8 cellular contexts compared by ENCODE assay signal in genomic region chr2:38603402-38604265, GRCh38.
A peak's percentile ranks its signal among the peaks of the same experiment; 100 is the strongest.
DNase-seq lines count a peak whose midpoint lies in the region; ATAC-seq and TF ChIP-seq lines count a peak whose summit lies in the region.

No MANE protein-coding gene starts in this region.

- peak; percentile 36 for ATAC-seq in HG02943 (IDR thresholded peaks at IDR 0.05; ENCODE audit: low read depth, unreplicated experiment)

- peak; percentile 93 for TF ChIP-seq CTCF in GM10266 (IDR thresholded peaks at IDR 0.05; ENCODE audit: control insufficient read depth, insufficient read depth, low read depth, missing control alignments)
- peak; percentile 95 for TF ChIP-seq CTCF in brain microvascular endothelial cell (IDR thresholded peaks at IDR 0.05; ENCODE audit: low read depth, low read length, missing control alignments)

- in situ Hi-C loops in brain microvascular endothelial cell (cut with HindIII; ENCODE audit: low pct_ligation_motif_present, low sequenced_read_pairs) = no loop called here

- H3K27ac ChIP-seq in brain microvascular endothelial cell (peak overlapping the region; percentile 4), skin epidermis (peak overlapping the region in 19 of 21 experiments; percentile 78 to 99 (median 95))

- DNase-seq in GM10266 (ENCODE audit: extremely low spot score) (peak; percentile 80), NCI-H2107 treated with DMSO at 0.1 percent for 48 hours (lab: John Stamatoyannopoulos, UW; ENCODE audit: unreplicated experiment) (peak; percentile 35), UCSD-AML1 (lab: John Stamatoyannopoulos, UW; ENCODE audit: unreplicated experiment) (peak; percentile 86), brain microvascular endothelial cell (peak; percentile 73), amniotic stem cell (lab: John Stamatoyannopoulos, UW) (no peak)

- H3K4me3 ChIP-seq in brain microvascular endothelial cell (ENCODE audit: low read depth, low read length) (peak overlapping the region; percentile 88), iPS-18c (ENCODE audit: insufficient read depth, low read depth, low read length) (peak overlapping the region; percentile 89), skin epidermis (peak overlapping the region; percentile 53 to 95 (median 89))

- no peaks in the 10 kb centered on the region for H3K9me3 ChIP-seq in iPS-18c (ENCODE audit: control insufficient read depth, insufficient read depth, low read length)

- no peaks in the 10 kb centered on the region for H3K36me3 ChIP-seq in brain microvascular endothelial cell (replicated peaks)

- H3K27me3 ChIP-seq in brain microvascular endothelial cell (replicated peaks) = no peaks in the 10 kb centered on the region
